ENCODE assay signal across 16 cellular contexts in the genomic region with DNA sequence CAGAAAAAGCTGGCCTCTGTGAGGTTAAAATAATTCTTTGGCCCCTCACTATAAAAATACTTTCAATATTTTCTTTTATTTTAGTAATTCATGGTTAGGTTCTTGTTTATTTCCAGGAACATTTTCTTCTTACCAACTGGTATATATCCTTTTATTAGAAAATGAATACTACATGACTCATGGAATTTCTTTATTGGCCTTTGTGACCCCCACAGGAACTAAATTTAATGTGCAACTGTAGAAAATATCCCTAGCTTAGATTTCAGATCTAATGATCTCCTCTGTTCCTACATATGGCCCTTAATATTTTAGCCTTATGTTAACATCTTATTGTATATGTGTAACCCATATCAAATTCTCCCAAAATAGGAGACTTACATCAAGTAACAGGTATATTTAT.
DNase-seq lines count a peak whose midpoint lies in the region; ATAC-seq and TF ChIP-seq lines count a peak whose summit lies in the region.
"Had no signal": no experiment of that assay in that cellular context is flagged by ENCODE, and none has a peak within 500 bp of the region (broad histone marks: within the 10 kb centered on the region; RNA-seq: fewer than 3 reads in every experiment).

No MANE protein-coding gene starts in this region.

- H3K36me3 ChIP-seq in MG63 (no peaks in the 10 kb centered on the region), thyroid gland (no peaks in the 10 kb centered on the region)

- peak; percentile 73 for DNase-seq in EH (ENCODE audit: low read depth)
- no peak for DNase-seq in MG63
- DNase-seq in chondrocyte (ENCODE audit: low spot score): no peak
- peak; percentile 72 for DNase-seq in iris pigment epithelial cell (ENCODE audit: low read depth)
- DNase-seq in thyroid gland: no peak
- no peak for DNase-seq in activated CD8-positive, alpha-beta T cell treated with anti-CD3 and anti-CD28 coated beads, Interleukin-2, amount 10 ng/mL, durations not matched to agents 7 days and 5 days
- no peak for DNase-seq in SKM-1 treated with dmso at 0.1 percent for 144 hours (lab: John Stamatoyannopoulos, UW; ENCODE audit: unreplicated experiment)
- DNase-seq: activated CD4-positive, alpha-beta T cell treated with anti-CD3 and anti-CD28 coated beads, Interleukin-2, amount 50 U/mL, for 1 hour; activated naive CD4-positive, alpha-beta T cell treated with anti-CD3 and anti-CD28 coated beads for 36 hours; CD8-positive, alpha-beta memory T cell; DMS79 treated with DMSO at 0.1 percent for 48 hours; NCI-H1105; NCI-H526; stimulated activated CD4-positive, alpha-beta T cell treated with anti-CD3 and anti-CD28 coated beads, Interleukin-4, amount 100 ng/mL, for 1 hour had no signal

- no peak for TF ChIP-seq POLR2A in thyroid gland (IDR thresholded peaks at IDR 0.05)

- no peaks in the 10 kb centered on the region for H3K9me3 Mint-ChIP-seq in chondrocyte (ENCODE audit: low read depth)
- H3K9me3 Mint-ChIP-seq in activated CD8-positive, alpha-beta T cell treated with anti-CD3 and anti-CD28 coated beads, Interleukin-2, amount 10 ng/mL, durations not matched to agents 7 days and 5 days (ENCODE audit: insufficient read depth): no peaks in the 10 kb centered on the region
- H3K9me3 Mint-ChIP-seq: brain; CD8-positive, alpha-beta memory T cell had no signal

- H3K27ac Mint-ChIP-seq in chondrocyte (ENCODE audit: unreplicated experiment): peak overlapping the region; percentile 13
- no peak overlapping the region for H3K27ac Mint-ChIP-seq in activated CD8-positive, alpha-beta T cell treated with anti-CD3 and anti-CD28 coated beads, Interleukin-2, amount 10 ng/mL, durations not matched to agents 7 days and 5 days
- H3K27ac Mint-ChIP-seq: activated naive CD4-positive, alpha-beta T cell treated with anti-CD3 and anti-CD28 coated beads for 36 hours; brain; CD8-positive, alpha-beta memory T cell had no signal

- ATAC-seq in activated CD8-positive, alpha-beta T cell treated with anti-CD3 and anti-CD28 coated beads, Interleukin-2, amount 10 ng/mL, durations not matched to agents 7 days and 5 days: no peak
- no peak for ATAC-seq in GM18873 (IDR thresholded peaks at IDR 0.05; ENCODE audit: low FRiP score, unreplicated experiment)

- intact Hi-C loops in thyroid gland (cut with DNase I): no loop called here

- H3K27ac ChIP-seq in thyroid gland: no peak overlapping the region

- CTCF ChIA-PET in activated CD8-positive, alpha-beta T cell treated with anti-CD3 and anti-CD28 coated beads, Interleukin-2, amount 10 ng/mL, durations not matched to agents 7 days and 5 days (lab: Charles Lee): no interaction called here

- TF ChIP-seq CTCF in chondrocyte (IDR thresholded peaks at IDR 0.05): no peak
- no peak for TF ChIP-seq CTCF in thyroid gland (IDR thresholded peaks at IDR 0.05)

- no peak overlapping the region for H3K4me3 Mint-ChIP-seq in chondrocyte (ENCODE audit: unreplicated experiment)
- H3K4me3 Mint-ChIP-seq in activated CD8-positive, alpha-beta T cell treated with anti-CD3 and anti-CD28 coated beads, Interleukin-2, amount 10 ng/mL, durations not matched to agents 7 days and 5 days: no peak overlapping the region
- H3K4me3 Mint-ChIP-seq: activated naive CD4-positive, alpha-beta T cell treated with anti-CD3 and anti-CD28 coated beads for 36 hours; brain; CD8-positive, alpha-beta memory T cell had no signal

- H3K27me3 ChIP-seq in MG63 (no peaks in the 10 kb centered on the region), thyroid gland (no peaks in the 10 kb centered on the region)

- H3K4me1 Mint-ChIP-seq in chondrocyte (ENCODE audit: low read depth): peaks cover 25% of the 10 kb centered on the region
- no peaks in the 10 kb centered on the region for H3K4me1 Mint-ChIP-seq in activated CD8-positive, alpha-beta T cell treated with anti-CD3 and anti-CD28 coated beads, Interleukin-2, amount 10 ng/mL, durations not matched to agents 7 days and 5 days (ENCODE audit: low read depth)
- H3K4me1 Mint-ChIP-seq: CD8-positive, alpha-beta memory T cell had no signal

- POLR2A ChIA-PET in activated CD8-positive, alpha-beta T cell treated with anti-CD3 and anti-CD28 coated beads, Interleukin-2, amount 10 ng/mL, durations not matched to agents 7 days and 5 days (lab: Charles Lee): no interaction called here

- H3K4me3 ChIP-seq in MG63 (peak overlapping the region; percentile 1; the same call in 1 of the 2 replicates), thyroid gland (replicated peaks in 1 of 3) (no peak overlapping the region)

- no peaks in the 10 kb centered on the region for H3K27me3 Mint-ChIP-seq in chondrocyte (ENCODE audit: low read depth)
- H3K27me3 Mint-ChIP-seq in activated CD8-positive, alpha-beta T cell treated with anti-CD3 and anti-CD28 coated beads, Interleukin-2, amount 10 ng/mL, durations not matched to agents 7 days and 5 days (ENCODE audit: low read depth): no peaks in the 10 kb centered on the region
- H3K27me3 Mint-ChIP-seq: CD8-positive, alpha-beta memory T cell had no signal

- H3K9me3 ChIP-seq in MG63 (peaks cover 8% of the 10 kb centered on the region; the same call in 1 of the 2 replicates), thyroid gland (no peaks in the 10 kb centered on the region)

- H3K4me1 ChIP-seq in thyroid gland: no peaks in the 10 kb centered on the region

- no peaks in the 10 kb centered on the region for H3K36me3 Mint-ChIP-seq in chondrocyte (ENCODE audit: low read depth)
- H3K36me3 Mint-ChIP-seq in activated CD8-positive, alpha-beta T cell treated with anti-CD3 and anti-CD28 coated beads, Interleukin-2, amount 10 ng/mL, durations not matched to agents 7 days and 5 days (ENCODE audit: low read depth): no peaks in the 10 kb centered on the region
- H3K36me3 Mint-ChIP-seq: brain; CD8-positive, alpha-beta memory T cell had no signal

Comparison
In these comparisons a context has a peak if more than half of its experiments do, and no peak if none do; other contexts are left out.
1. DNase-seq: peak in EH (single experiment) and iris pigment epithelial cell (single experiment); none in MG63 (single experiment), chondrocyte (single experiment), thyroid gland (0 of 2), activated CD8-positive, alpha-beta T cell treated with anti-CD3 and anti-CD28 coated beads, Interleukin-2, amount 10 ng/mL, durations not matched to agents 7 days and 5 days (single experiment) and SKM-1 treated with dmso at 0.1 percent for 144 hours (single experiment).